Comparison of ENCODE assay signal across 19 cellular contexts in genomic region chr1:21598417-21598816, GRCh38.
DNase-seq lines count a peak whose midpoint lies in the region; ATAC-seq and TF ChIP-seq lines count a peak whose summit lies in the region.
"Had no signal": no experiment of that assay in that cellular context is flagged by ENCODE, and none has a peak within 500 bp of the region (broad histone marks: within the 10 kb centered on the region; RNA-seq: fewer than 3 reads in every experiment).

No MANE protein-coding gene starts in this region.

- no peak overlapping the region for H3K4ac ChIP-seq in IMR-90 (ENCODE audit: low read depth, low read length)

- peaks cover 27% of the 10 kb centered on the region for H3K27me3 ChIP-seq in IMR-90 (ENCODE audit: control insufficient read depth, insufficient read depth, low read length)
- H3K27me3 ChIP-seq: BLaER1 had no signal

- H2BK120ac ChIP-seq in IMR-90 (ENCODE audit: low read depth, low read length) = no peak overlapping the region

- no peak overlapping the region for H3K27ac ChIP-seq in IMR-90 (ENCODE audit: insufficient read depth, low read length)
- H3K27ac ChIP-seq: 22Rv1, BLaER1, C4-2B had no signal

- in situ Hi-C loops in IMR-90 (cut with MboI; ENCODE audit: low sequenced_read_pairs) = no loop called here

- H4K20me1 ChIP-seq in IMR-90 (ENCODE audit: insufficient read depth, low read length) = no peaks in the 10 kb centered on the region; the same call in 1 of the 2 replicates
- H4K20me1 ChIP-seq: BLaER1 had no signal

- no peak overlapping the region for H3K4me3 ChIP-seq in IMR-90 (ENCODE audit: insufficient read depth, low read depth, low read length)
- H3K4me3 ChIP-seq: BLaER1, HAP-1 had no signal

- no peaks in the 10 kb centered on the region for H3K9me3 ChIP-seq in IMR-90 (ENCODE audit: control insufficient read depth, insufficient read depth, low read length)
- H3K9me3 ChIP-seq: BLaER1, Caco-2, HAP-1 had no signal

- POLR2A ChIA-PET in IMR-90 (lab: Charles Lee; ENCODE audit: unreplicated experiment) = no interaction called here

- H2BK20ac ChIP-seq in IMR-90 (ENCODE audit: low read depth, low read length) = no peak overlapping the region

- TF ChIP-seq RAD21 in IMR-90 (IDR thresholded peaks at IDR 0.05; ENCODE audit: low read length) = no peak

- BruUV-seq in IMR-90 (replicated peaks; lab: Mats Ljungman, UMichigan) = no TSS peak

- H3K18ac ChIP-seq in IMR-90 (ENCODE audit: low read depth, low read length) = no peak overlapping the region

- no peaks in the 10 kb centered on the region for H3K4me1 ChIP-seq in IMR-90 (ENCODE audit: control insufficient read depth, insufficient read depth, low read length)
- H3K4me1 ChIP-seq: BLaER1, Caco-2, HAP-1 had no signal

- H2AFZ ChIP-seq in IMR-90 (replicated peaks; ENCODE audit: low read length, poor library complexity) = no peak overlapping the region

- no peak for DNase-seq in stimulated activated naive CD8-positive, alpha-beta T cell treated with anti-CD3 and anti-CD28 coated beads, Interleukin-15, amount 100 ng/mL, for 72 hours
- no peak for DNase-seq in stimulated activated naive CD8-positive, alpha-beta T cell treated with anti-CD3 and anti-CD28 coated beads, Interleukin-15, Interleukin-2, amounts not matched to agents 100 U/mL and 50 U/mL, for 24 hours
- DNase-seq in IMR-90 (no peak), iPS-NIHi11 (ENCODE audit: low spot score) (peak; percentile 24), NCI-H774 (lab: John Stamatoyannopoulos, UW) (no peak)
- DNase-seq in T-helper 2 cell treated with Interferon-gamma antibody and Interleukin-4, amounts not matched to agents 5 μg/mL and 100 μg/mL, for 36 hours (ENCODE audit: low spot score) = no peak
- DNase-seq: Caco-2; CD4-positive, CD25-positive, alpha-beta regulatory T cell; CD8-positive, alpha-beta T cell; DMS 273 treated with DMSO at 0.1 percent for 48 hours; DMS79; GF-D8 had no signal

- no peaks in the 10 kb centered on the region for H3K36me3 Mint-ChIP-seq in stimulated activated memory B cell treated with anti-CD40 and anti-IgM and Interleukin-4, amounts not matched to agents 10 μg/mL and 1 μg/mL and 100 μg/mL, for 72 hours
- H3K36me3 Mint-ChIP-seq in T-helper 2 cell treated with Interferon-gamma antibody and Interleukin-4, amounts not matched to agents 5 μg/mL and 100 μg/mL, for 36 hours (ENCODE audit: low read depth) = no peaks in the 10 kb centered on the region
- H3K36me3 Mint-ChIP-seq: CD4-positive, CD25-positive, alpha-beta regulatory T cell; CD8-positive, alpha-beta T cell had no signal

- H3K56ac ChIP-seq in IMR-90 (ENCODE audit: extremely low read depth, insufficient read depth, low read length) = no peak overlapping the region

- CTCF ChIA-PET in IMR-90 (lab: Yijun Ruan, JAX) = no interaction called here

- peak overlapping the region; percentile 28; the same call in 1 of the 2 replicates for H2AK5ac ChIP-seq in IMR-90 (ENCODE audit: low read depth, low read length)

- H3K4me3 Mint-ChIP-seq in stimulated activated naive CD8-positive, alpha-beta T cell treated with anti-CD3 and anti-CD28 coated beads, Interleukin-15, amount 100 ng/mL, for 72 hours = no peak overlapping the region
- H3K4me3 Mint-ChIP-seq in stimulated activated memory B cell treated with anti-CD40 and anti-IgM and Interleukin-4, amounts not matched to agents 10 μg/mL and 1 μg/mL and 100 μg/mL, for 72 hours = no peak overlapping the region
- H3K4me3 Mint-ChIP-seq in T-helper 2 cell treated with Interferon-gamma antibody and Interleukin-4, amounts not matched to agents 5 μg/mL and 100 μg/mL, for 36 hours = no peak overlapping the region
- H3K4me3 Mint-ChIP-seq: B cell; CD4-positive, CD25-positive, alpha-beta regulatory T cell; CD8-positive, alpha-beta T cell had no signal

- H3K9me3 Mint-ChIP-seq in stimulated activated naive CD8-positive, alpha-beta T cell treated with anti-CD3 and anti-CD28 coated beads, Interleukin-15, amount 100 ng/mL, for 72 hours = no peaks in the 10 kb centered on the region
- H3K9me3 Mint-ChIP-seq in stimulated activated memory B cell treated with anti-CD40 and anti-IgM and Interleukin-4, amounts not matched to agents 10 μg/mL and 1 μg/mL and 100 μg/mL, for 72 hours = no peaks in the 10 kb centered on the region
- no peaks in the 10 kb centered on the region for H3K9me3 Mint-ChIP-seq in T-helper 2 cell treated with Interferon-gamma antibody and Interleukin-4, amounts not matched to agents 5 μg/mL and 100 μg/mL, for 36 hours
- H3K9me3 Mint-ChIP-seq: CD4-positive, CD25-positive, alpha-beta regulatory T cell; CD8-positive, alpha-beta T cell had no signal

- peak overlapping the region; percentile 16 for H2AK9ac ChIP-seq in IMR-90 (replicated peaks; ENCODE audit: low read depth, low read length, poor library complexity)

- H2BK5ac ChIP-seq in IMR-90 (ENCODE audit: low read depth, low read length, poor library complexity, severe bottlenecking) = no peak overlapping the region

- no peak overlapping the region for H3K4me2 ChIP-seq in IMR-90 (ENCODE audit: low read depth, low read length)
- H3K4me2 ChIP-seq: BLaER1 had no signal

- peaks cover 18% of the 10 kb centered on the region for H3K27me3 Mint-ChIP-seq in stimulated activated naive CD8-positive, alpha-beta T cell treated with anti-CD3 and anti-CD28 coated beads, Interleukin-15, amount 100 ng/mL, for 72 hours
- H3K27me3 Mint-ChIP-seq in stimulated activated memory B cell treated with anti-CD40 and anti-IgM and Interleukin-4, amounts not matched to agents 10 μg/mL and 1 μg/mL and 100 μg/mL, for 72 hours = peaks cover 85% of the 10 kb centered on the region
- no peaks in the 10 kb centered on the region for H3K27me3 Mint-ChIP-seq in T-helper 2 cell treated with Interferon-gamma antibody and Interleukin-4, amounts not matched to agents 5 μg/mL and 100 μg/mL, for 36 hours (ENCODE audit: low read depth)

- H4K91ac ChIP-seq in IMR-90 (ENCODE audit: insufficient read depth, low read depth, low read length) = no peak overlapping the region

- H3K23ac ChIP-seq in IMR-90 (ENCODE audit: low read depth, low read length) = no peak overlapping the region

- H3K36me3 ChIP-seq in IMR-90 (ENCODE audit: control insufficient read depth, insufficient read depth, low read length) = no peaks in the 10 kb centered on the region
- H3K36me3 ChIP-seq: BLaER1, HAP-1 had no signal

- H2BK15ac ChIP-seq in IMR-90 (ENCODE audit: low read depth, low read length) = no peak overlapping the region

- intact Hi-C loops in IMR-90 (cut with micrococcal nuclease) = no loop called here

- H4K8ac ChIP-seq in IMR-90 (ENCODE audit: low read depth in 2 of 2, low read length in 2 of 2) = no peak overlapping the region

- dilution Hi-C loops in IMR-90 (cut with HindIII; ENCODE audit: low sequenced_read_pairs, unreplicated experiment) = no loop called here

- peak; percentile 2 for ATAC-seq in stimulated activated naive CD8-positive, alpha-beta T cell treated with anti-CD3 and anti-CD28 coated beads, Interleukin-15, amount 100 ng/mL, for 72 hours
- ATAC-seq in stimulated activated naive CD8-positive, alpha-beta T cell treated with anti-CD3 and anti-CD28 coated beads, Interleukin-15, Interleukin-2, amounts not matched to agents 100 U/mL and 50 U/mL, for 24 hours = no peak
- ATAC-seq in IMR-90 (ENCODE audit: low read depth) (no peak), HG03442 (IDR thresholded peaks at IDR 0.05; ENCODE audit: unreplicated experiment) (no peak)
- peak; percentile 3 for ATAC-seq in stimulated activated memory B cell treated with anti-CD40 and anti-IgM and Interleukin-4, amounts not matched to agents 10 μg/mL and 1 μg/mL and 100 μg/mL, for 72 hours
- ATAC-seq: CD8-positive, alpha-beta T cell had no signal

- WGBS in IMR-90 (ENCODE audit: extremely low coverage in 2 of 2, insufficient read length in 1 of 2), 2 experiments = no CpG with 5 or more reads among the region's 7 CpGs

- no peak overlapping the region for H3K27ac Mint-ChIP-seq in stimulated activated naive CD8-positive, alpha-beta T cell treated with anti-CD3 and anti-CD28 coated beads, Interleukin-15, amount 100 ng/mL, for 72 hours
- no peak overlapping the region for H3K27ac Mint-ChIP-seq in stimulated activated memory B cell treated with anti-CD40 and anti-IgM and Interleukin-4, amounts not matched to agents 10 μg/mL and 1 μg/mL and 100 μg/mL, for 72 hours
- H3K27ac Mint-ChIP-seq in T-helper 2 cell treated with Interferon-gamma antibody and Interleukin-4, amounts not matched to agents 5 μg/mL and 100 μg/mL, for 36 hours = no peak overlapping the region
- H3K27ac Mint-ChIP-seq: B cell; CD4-positive, CD25-positive, alpha-beta regulatory T cell; CD8-positive, alpha-beta T cell had no signal

- no peak overlapping the region for H4K5ac ChIP-seq in IMR-90 (ENCODE audit: low read depth, low read length)

- no peak overlapping the region for H3K9ac ChIP-seq in IMR-90 (ENCODE audit: low read depth, low read length)
- H3K9ac ChIP-seq: BLaER1 had no signal

- H3K79me1 ChIP-seq in IMR-90 (ENCODE audit: low read depth in 1 of 2, low read length in 2 of 2) = no peaks in the 10 kb centered on the region

- H3K14ac ChIP-seq in IMR-90 (replicated peaks; ENCODE audit: low read depth, low read length) = no peak overlapping the region

- no peaks in the 10 kb centered on the region for H3K4me1 Mint-ChIP-seq in stimulated activated naive CD8-positive, alpha-beta T cell treated with anti-CD3 and anti-CD28 coated beads, Interleukin-15, amount 100 ng/mL, for 72 hours
- no peaks in the 10 kb centered on the region for H3K4me1 Mint-ChIP-seq in stimulated activated memory B cell treated with anti-CD40 and anti-IgM and Interleukin-4, amounts not matched to agents 10 μg/mL and 1 μg/mL and 100 μg/mL, for 72 hours
- H3K4me1 Mint-ChIP-seq in T-helper 2 cell treated with Interferon-gamma antibody and Interleukin-4, amounts not matched to agents 5 μg/mL and 100 μg/mL, for 36 hours (ENCODE audit: low read depth) = no peaks in the 10 kb centered on the region
- H3K4me1 Mint-ChIP-seq: B cell; CD4-positive, CD25-positive, alpha-beta regulatory T cell had no signal

- TF ChIP-seq CTCF in IMR-90 (conservative IDR thresholded peaks at IDR 0.05; ENCODE audit: low read depth, low read length) = no peak

- TF ChIP-seq POLR2A in IMR-90 (IDR thresholded peaks at IDR 0.05; ENCODE audit: low read depth, low read length) = no peak

- no peaks in the 10 kb centered on the region for H3K9me1 ChIP-seq in IMR-90 (ENCODE audit: insufficient read depth, low read length)

TF ChIP-seq in IMR-90, 13 proteins besides CTCF, POLR2A, EP300 and RAD21 (continues in another document):
- TF ChIP-seq NFE2L2 (IDR thresholded peaks at IDR 0.05; ENCODE audit: low read depth, low read length) = no peak
- TF ChIP-seq, protein P1, sequence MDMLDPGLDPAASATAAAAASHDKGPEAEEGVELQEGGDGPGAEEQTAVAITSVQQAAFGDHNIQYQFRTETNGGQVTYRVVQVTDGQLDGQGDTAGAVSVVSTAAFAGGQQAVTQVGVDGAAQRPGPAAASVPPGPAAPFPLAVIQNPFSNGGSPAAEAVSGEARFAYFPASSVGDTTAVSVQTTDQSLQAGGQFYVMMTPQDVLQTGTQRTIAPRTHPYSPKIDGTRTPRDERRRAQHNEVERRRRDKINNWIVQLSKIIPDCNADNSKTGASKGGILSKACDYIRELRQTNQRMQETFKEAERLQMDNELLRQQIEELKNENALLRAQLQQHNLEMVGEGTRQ (IDR thresholded peaks at IDR 0.05; ENCODE audit: low read depth, low read length) = no peak
- TF ChIP-seq MAZ (IDR thresholded peaks at IDR 0.05; ENCODE audit: borderline replicate concordance, low read depth, low read length) = no peak
- TF ChIP-seq CEBPB (IDR thresholded peaks at IDR 0.05; ENCODE audit: low read depth, low read length) = no peak
- TF ChIP-seq FOS (IDR thresholded peaks at IDR 0.05; ENCODE audit: low read depth, low read length) = no peak

Comparison
In these comparisons a context has a peak if more than half of its experiments do, and no peak if none do; other contexts are left out.
1. ATAC-seq: peak in stimulated activated naive CD8-positive, alpha-beta T cell treated with anti-CD3 and anti-CD28 coated beads, Interleukin-15, amount 100 ng/mL, for 72 hours (single experiment) and stimulated activated memory B cell treated with anti-CD40 and anti-IgM and Interleukin-4, amounts not matched to agents 10 μg/mL and 1 μg/mL and 100 μg/mL, for 72 hours (single experiment); none in stimulated activated naive CD8-positive, alpha-beta T cell treated with anti-CD3 and anti-CD28 coated beads, Interleukin-15, Interleukin-2, amounts not matched to agents 100 U/mL and 50 U/mL, for 24 hours (single experiment), IMR-90 (single experiment) and HG03442 (single experiment).